ENCODE assay signal across 17 cellular contexts in the genomic region with DNA sequence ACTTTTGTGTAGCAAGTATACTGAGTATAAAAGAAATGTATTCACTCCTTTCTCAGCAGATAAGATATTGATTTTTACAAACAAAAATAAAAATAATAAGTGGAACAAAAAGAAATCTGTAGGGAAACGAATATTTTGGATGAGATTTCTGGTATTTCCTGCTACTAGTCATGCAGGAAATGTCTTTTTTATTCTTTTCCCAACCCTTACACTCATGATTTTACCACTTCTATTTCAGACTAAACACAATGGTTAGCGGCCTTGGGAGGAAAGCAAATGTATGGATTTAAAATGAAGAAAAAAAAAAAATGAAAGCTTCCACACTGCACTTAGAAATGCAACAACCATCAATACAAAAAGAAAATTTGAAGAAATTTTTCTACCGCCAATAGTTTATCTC.
DNase-seq lines count a peak whose midpoint lies in the region; ATAC-seq, FAIRE-seq and TF ChIP-seq lines count a peak whose summit lies in the region.
"Had no signal": no experiment of that assay in that cellular context is flagged by ENCODE, and none has a peak within 500 bp of the region (broad histone marks: within the 10 kb centered on the region; RNA-seq: fewer than 3 reads in every experiment).

No MANE protein-coding gene starts in this region.

- peak; percentile 66 for FAIRE-seq in endothelial cell of umbilical vein (lab: Jason Lieb, UNC)
- FAIRE-seq: D721Med had no signal

- H3K36me3 ChIP-seq in ACC112 (ENCODE audit: insufficient read depth, low read length) (no peaks in the 10 kb centered on the region), endothelial cell of umbilical vein (ENCODE audit: control insufficient read depth in 2 of 2, extremely low read depth in 1 of 2, insufficient read depth in 2 of 2, low read length in 2 of 2) (no peaks in the 10 kb centered on the region)
- H3K36me3 ChIP-seq: BE2C had no signal

- no peak overlapping the region for H3K27ac ChIP-seq in ACC112 (ENCODE audit: low read depth, low read length)
- H3K27ac ChIP-seq in endothelial cell of umbilical vein (ENCODE audit: insufficient read depth, low read depth, low read length) = peak overlapping the region; percentile 30
- H3K27ac ChIP-seq: C4-2B had no signal

- CTCF ChIA-PET in endothelial cell of umbilical vein (lab: Charles Lee) = interaction anchor here (0.9 to 1.7 kb wide), 5 partner anchors 10 to 660 kb away, joined by 3 to 6 read pairs (median 3); no protein-coding TSS in a partner anchor
- CTCF ChIA-PET in activated CD8-positive, alpha-beta memory T cell treated with anti-CD3 and anti-CD28 coated beads, Interleukin-2, amount 10 ng/mL, durations not matched to agents 7 days and 5 days (lab: Charles Lee) = no interaction called here

- H3K27me3 ChIP-seq in ACC112 (ENCODE audit: insufficient read depth, low read length) (no peaks in the 10 kb centered on the region), endothelial cell of umbilical vein (ENCODE audit: control insufficient read depth in 2 of 2, insufficient read depth in 2 of 2, low read length in 2 of 2) (no peaks in the 10 kb centered on the region)
- H3K27me3 ChIP-seq: BE2C had no signal

- peaks cover 15% of the 10 kb centered on the region for H3K36me3 Mint-ChIP-seq in osteocyte (ENCODE audit: unreplicated experiment)
- no peaks in the 10 kb centered on the region for H3K36me3 Mint-ChIP-seq in activated CD8-positive, alpha-beta memory T cell treated with anti-CD3 and anti-CD28 coated beads, Interleukin-2, amount 10 ng/mL, durations not matched to agents 7 days and 5 days
- H3K36me3 Mint-ChIP-seq: CD4-positive, alpha-beta memory T cell; IgD-negative memory B cell had no signal

- H2AFZ ChIP-seq in ACC112 (ENCODE audit: low read length, unreplicated experiment) (peak overlapping the region; percentile 44), endothelial cell of umbilical vein (ENCODE audit: low read depth, low read length) (no peak overlapping the region)
- H2AFZ ChIP-seq: GM23338 had no signal

- no peak for ATAC-seq in activated CD8-positive, alpha-beta memory T cell treated with anti-CD3 and anti-CD28 coated beads, Interleukin-2, amount 10 ng/mL, durations not matched to agents 7 days and 5 days
- ATAC-seq: GM23338 had no signal

- H4K20me1 ChIP-seq in endothelial cell of umbilical vein (replicated peaks; ENCODE audit: control insufficient read depth, extremely low read depth, insufficient read depth, low read length) = no peaks in the 10 kb centered on the region

- intact Hi-C loops in endothelial cell of umbilical vein (cut with micrococcal nuclease) = loop anchor here (1.0 to 2.0 kb wide), 2 partner anchors 94 to 154 kb away; no protein-coding TSS in a partner anchor

- TF ChIP-seq POLR2A in endothelial cell of umbilical vein (IDR thresholded peaks at IDR 0.05; ENCODE audit: low read depth, low read length) = no peak

- H3K9me1 ChIP-seq in endothelial cell of umbilical vein (replicated peaks; ENCODE audit: control insufficient read depth, extremely low read depth, insufficient read depth, low read length) = no peaks in the 10 kb centered on the region

- dilution Hi-C loops in endothelial cell of umbilical vein (cut with MboI; ENCODE audit: extremely low pct_ligation_motif_present, low sequenced_read_pairs) = no loop called here

- TF ChIP-seq CTCF in cardiac fibroblast (IDR thresholded peaks at IDR 0.05; ENCODE audit: low read depth, low read length) (no peak), endothelial cell of umbilical vein (IDR thresholded peaks at IDR 0.05; ENCODE audit: extremely low read depth in 1 of 2, insufficient read depth in 1 of 2, low read depth in 1 of 2, low read length in 2 of 2) (no peak), osteocyte (IDR thresholded peaks at IDR 0.05) (no peak)

- H3K79me2 ChIP-seq in ACC112 (ENCODE audit: control insufficient read depth, insufficient read depth, low read length, unreplicated experiment) = no peaks in the 10 kb centered on the region
- H3K79me2 ChIP-seq in endothelial cell of umbilical vein (ENCODE audit: control insufficient read depth, insufficient read depth, low read length) = no peaks in the 10 kb centered on the region

- H3K4me3 ChIP-seq in ACC112 (ENCODE audit: low read depth, low read length) (no peak overlapping the region), cardiac fibroblast (replicated peaks in 1 of 2; ENCODE audit: low read depth in 2 of 2, low read length in 2 of 2) (no peak overlapping the region), endothelial cell of umbilical vein (replicated peaks in 1 of 3; ENCODE audit: insufficient read depth in 1 of 3, low read depth in 1 of 3, low read length in 3 of 3) (peak overlapping the region in 1 of 3 experiments; percentile 34)
- H3K4me3 ChIP-seq: GM23338 had no signal

- H3K27me3 Mint-ChIP-seq in osteocyte (ENCODE audit: unreplicated experiment) = no peaks in the 10 kb centered on the region
- H3K27me3 Mint-ChIP-seq in activated CD8-positive, alpha-beta memory T cell treated with anti-CD3 and anti-CD28 coated beads, Interleukin-2, amount 10 ng/mL, durations not matched to agents 7 days and 5 days = no peaks in the 10 kb centered on the region
- H3K27me3 Mint-ChIP-seq: CD4-positive, alpha-beta memory T cell had no signal

- H3K4me2 ChIP-seq in endothelial cell of umbilical vein (ENCODE audit: insufficient read depth, low read length) = peak overlapping the region; percentile 72
- H3K4me2 ChIP-seq: GM23338 had no signal

- H3K4me1 ChIP-seq in ACC112 (ENCODE audit: control insufficient read depth, insufficient read depth, low read length, unreplicated experiment) = peaks cover 22% of the 10 kb centered on the region
- H3K4me1 ChIP-seq in endothelial cell of umbilical vein (ENCODE audit: control insufficient read depth, extremely low read depth, insufficient read depth, low read length) = peaks cover 23% of the 10 kb centered on the region
- H3K4me1 ChIP-seq: BE2C had no signal

- POLR2A ChIA-PET in endothelial cell of umbilical vein (lab: Charles Lee) = no interaction called here

- no peak overlapping the region for H3K4me3 Mint-ChIP-seq in osteocyte (ENCODE audit: unreplicated experiment)
- H3K4me3 Mint-ChIP-seq in activated CD8-positive, alpha-beta memory T cell treated with anti-CD3 and anti-CD28 coated beads, Interleukin-2, amount 10 ng/mL, durations not matched to agents 7 days and 5 days = no peak overlapping the region
- H3K4me3 Mint-ChIP-seq: CD4-positive, alpha-beta memory T cell; GM23338; IgD-negative memory B cell had no signal

- H3K4me1 Mint-ChIP-seq in osteocyte (ENCODE audit: unreplicated experiment) = peaks cover 53% of the 10 kb centered on the region
- no peaks in the 10 kb centered on the region for H3K4me1 Mint-ChIP-seq in activated CD8-positive, alpha-beta memory T cell treated with anti-CD3 and anti-CD28 coated beads, Interleukin-2, amount 10 ng/mL, durations not matched to agents 7 days and 5 days
- H3K4me1 Mint-ChIP-seq: CD4-positive, alpha-beta memory T cell had no signal

- H3K9ac ChIP-seq in endothelial cell of umbilical vein (replicated peaks; ENCODE audit: extremely low read depth, insufficient read depth, low read length) = peak overlapping the region; percentile 19

- BruUV-seq in endothelial cell of umbilical vein (replicated peaks; lab: Mats Ljungman, UMichigan) = no TSS peak

- H3K9me3 ChIP-seq in endothelial cell of umbilical vein (replicated peaks; ENCODE audit: control insufficient read depth, insufficient read depth, low read length) = no peaks in the 10 kb centered on the region
- H3K9me3 ChIP-seq: BE2C had no signal

- H3K9me3 Mint-ChIP-seq in osteocyte (ENCODE audit: unreplicated experiment) = peaks cover 9% of the 10 kb centered on the region
- H3K9me3 Mint-ChIP-seq in activated CD8-positive, alpha-beta memory T cell treated with anti-CD3 and anti-CD28 coated beads, Interleukin-2, amount 10 ng/mL, durations not matched to agents 7 days and 5 days (ENCODE audit: low read depth) = peaks cover 3% of the 10 kb centered on the region
- H3K9me3 Mint-ChIP-seq: GM23338 had no signal

- H3K27ac Mint-ChIP-seq in osteocyte (ENCODE audit: unreplicated experiment) = peak overlapping the region; percentile 83
- no peak overlapping the region for H3K27ac Mint-ChIP-seq in activated CD8-positive, alpha-beta memory T cell treated with anti-CD3 and anti-CD28 coated beads, Interleukin-2, amount 10 ng/mL, durations not matched to agents 7 days and 5 days
- H3K27ac Mint-ChIP-seq: CD4-positive, alpha-beta memory T cell; GM23338; IgD-negative memory B cell had no signal

- DNase-seq in cardiac fibroblast (ENCODE audit: low read depth in 2 of 2) (peak; percentile 24 to 49), endothelial cell of umbilical vein (ENCODE audit: low read depth, low spot score) (peak; percentile 62), osteocyte (ENCODE audit: extremely low spot score, unreplicated experiment) (no peak), germinal center (ENCODE audit: low spot score) (no peak), HT-29 (ENCODE audit: low spot score) (no peak)
- no peak for DNase-seq in activated CD8-positive, alpha-beta memory T cell treated with anti-CD3 and anti-CD28 coated beads, Interleukin-2, amount 10 ng/mL, durations not matched to agents 7 days and 5 days
- DNase-seq: BE2C; CD4-positive, alpha-beta memory T cell; DMS153; DMS79 treated with DMSO at 0.1 percent for 48 hours; GDM1; H7 had no signal

TF ChIP-seq in endothelial cell of umbilical vein, 7 proteins besides CTCF, POLR2A, EP300 and RAD21:
- peak; percentile 46 for TF ChIP-seq FOS (IDR thresholded peaks at IDR 0.05; ENCODE audit: borderline replicate concordance, insufficient read depth, low read length)
- TF ChIP-seq MYC (IDR thresholded peaks at IDR 0.05; ENCODE audit: low read depth, low read length) = no peak

Comparison
In these comparisons a context has a peak if more than half of its experiments do, and no peak if none do; other contexts are left out.
1. DNase-seq: peak in cardiac fibroblast (2 of 2) and endothelial cell of umbilical vein (single experiment); none in osteocyte (single experiment), activated CD8-positive, alpha-beta memory T cell treated with anti-CD3 and anti-CD28 coated beads, Interleukin-2, amount 10 ng/mL, durations not matched to agents 7 days and 5 days (single experiment), germinal center (single experiment) and HT-29 (single experiment).